In genomic region chr2:195461010-195461409, GRCh38 we compare ENCODE assay signal across 20 cellular contexts.
DNase-seq lines count a peak whose midpoint lies in the region; ATAC-seq, FAIRE-seq and TF ChIP-seq lines count a peak whose summit lies in the region.
"Had no signal": no experiment of that assay in that cellular context is flagged by ENCODE, and none has a peak within 500 bp of the region (broad histone marks: within the 10 kb centered on the region; RNA-seq: fewer than 3 reads in every experiment).

No MANE protein-coding gene starts in this region.

- DNase-seq in NOMO-1 treated with DMSO at 0.1 percent for 48 hours (lab: John Stamatoyannopoulos, UW; ENCODE audit: unreplicated experiment), result peak; percentile 8
- no peak for DNase-seq in NOMO-1 treated with dmso at 0.1 percent for 144 hours (lab: John Stamatoyannopoulos, UW; ENCODE audit: unreplicated experiment)
- no peak for DNase-seq in astrocyte (ENCODE audit: low read depth)
- no peak for DNase-seq in Right ventricle myocardium superior
- no peak for DNase-seq in middle frontal gyrus (ENCODE audit: extremely low spot score, low spot score)
- DNase-seq in prostate gland (ENCODE audit: low spot score), result no peak
- DNase-seq: C1 segment of cervical spinal cord; Calu3; CD4-positive, alpha-beta memory T cell; COR-L47; DMS53; DMS79 treated with DMSO at 0.1 percent for 48 hours; GF-D8; GM23248; H7; HCEC 1CT had no signal

- H3K4me3 ChIP-seq in astrocyte (ENCODE audit: insufficient read depth, low read depth, low read length), result no peak overlapping the region
- H3K4me3 ChIP-seq in prostate gland, result no peak overlapping the region
- H3K4me3 ChIP-seq: GM23248 had no signal

- 62% methylated on average over 3 of the region's 3 CpGs for WGBS in prostate gland

- H3K27me3 Mint-ChIP-seq in astrocyte (ENCODE audit: low read depth, unreplicated experiment), result no peaks in the 10 kb centered on the region
- H3K27me3 Mint-ChIP-seq: CD4-positive, alpha-beta memory T cell had no signal

- no peak overlapping the region for H3K4me2 ChIP-seq in astrocyte (ENCODE audit: low read length)

- no peaks in the 10 kb centered on the region for H3K79me2 ChIP-seq in astrocyte (ENCODE audit: insufficient read depth, low read length)

- no peak overlapping the region for H3K4me3 Mint-ChIP-seq in astrocyte (ENCODE audit: unreplicated experiment)
- H3K4me3 Mint-ChIP-seq: CD4-positive, alpha-beta memory T cell had no signal

- no peaks in the 10 kb centered on the region for H3K36me3 Mint-ChIP-seq in astrocyte (ENCODE audit: low read depth, unreplicated experiment)
- H3K36me3 Mint-ChIP-seq: CD4-positive, alpha-beta memory T cell had no signal

- no peak overlapping the region for H3K9ac ChIP-seq in astrocyte (ENCODE audit: low read length)
- H3K9ac ChIP-seq: GM23248 had no signal

- peak; percentile 39 for FAIRE-seq in astrocyte (lab: Jason Lieb, UNC)
- FAIRE-seq: GM12892, H1 had no signal

- H4K20me1 ChIP-seq in astrocyte (ENCODE audit: insufficient read depth, low read length), result no peaks in the 10 kb centered on the region

- H3K4me1 Mint-ChIP-seq in astrocyte (ENCODE audit: low read depth, unreplicated experiment), result peaks cover 3% of the 10 kb centered on the region

- intact Hi-C loops in Right ventricle myocardium superior (cut with DNase I), result no loop called here
- intact Hi-C loops in prostate gland (cut with DNase I), result no loop called here

- H3K27ac ChIP-seq in astrocyte (ENCODE audit: low read depth, low read length) (no peak overlapping the region), prostate gland (no peak overlapping the region)
- H3K27ac ChIP-seq: GM23248 had no signal

- TF ChIP-seq CTCF in astrocyte (IDR thresholded peaks at IDR 0.05; ENCODE audit: insufficient read depth, low read depth, low read length), result no peak
- no peak for TF ChIP-seq CTCF in prostate gland (IDR thresholded peaks at IDR 0.05)

- peak; percentile 51 for ATAC-seq in GM18858 (IDR thresholded peaks at IDR 0.05; ENCODE audit: unreplicated experiment)
- ATAC-seq in HG03159 (IDR thresholded peaks at IDR 0.05; ENCODE audit: unreplicated experiment), result peak; percentile 52
- no peak for ATAC-seq in Right ventricle myocardium superior (ENCODE audit: poor library complexity)

- TF ChIP-seq POLR2A in prostate gland (IDR thresholded peaks at IDR 0.05), result no peak

- H3K9me3 ChIP-seq in astrocyte (ENCODE audit: insufficient read depth, low read depth, low read length) (no peaks in the 10 kb centered on the region), prostate gland (no peaks in the 10 kb centered on the region)

- H3K36me3 ChIP-seq in astrocyte (ENCODE audit: insufficient read depth, low read length) (no peaks in the 10 kb centered on the region), prostate gland (no peaks in the 10 kb centered on the region)

- peaks cover 2% of the 10 kb centered on the region for H3K9me3 Mint-ChIP-seq in astrocyte (ENCODE audit: unreplicated experiment)

- H3K4me1 ChIP-seq in astrocyte (ENCODE audit: insufficient read depth, low read length), result no peaks in the 10 kb centered on the region
- H3K4me1 ChIP-seq in prostate gland (replicated peaks), result no peaks in the 10 kb centered on the region

- H3K27ac Mint-ChIP-seq in astrocyte (ENCODE audit: unreplicated experiment), result no peak overlapping the region

- H3K27me3 ChIP-seq in astrocyte (ENCODE audit: insufficient read depth, low read length) (no peaks in the 10 kb centered on the region), prostate gland (replicated peaks; ENCODE audit: insufficient read depth) (no peaks in the 10 kb centered on the region)

- no peak overlapping the region for H2AFZ ChIP-seq in astrocyte (ENCODE audit: low read depth, low read length)
- H2AFZ ChIP-seq: GM23248 had no signal
